21 cellular contexts compared by ENCODE assay signal in the genomic region with DNA sequence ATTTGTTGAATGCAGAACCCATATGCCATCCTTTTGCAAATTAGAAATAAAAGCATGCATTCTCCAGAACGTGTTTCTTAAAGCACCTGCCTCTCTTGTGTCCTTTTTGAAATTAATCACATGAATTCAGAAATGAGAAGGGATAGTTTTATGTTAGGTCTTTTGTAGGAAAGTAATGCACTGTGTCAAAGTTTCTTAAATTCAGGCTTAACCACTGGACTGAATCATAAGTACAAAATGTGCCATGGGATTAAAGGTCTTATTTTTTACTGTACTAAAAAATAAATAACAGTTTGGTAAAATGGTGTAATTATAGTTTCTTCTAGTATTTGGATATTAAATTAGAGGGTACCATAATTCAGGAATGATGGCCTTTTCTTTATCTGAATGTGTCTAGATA.
A peak's percentile ranks its signal among the peaks of the same experiment; 100 is the strongest.
DNase-seq lines count a peak whose midpoint lies in the region; ATAC-seq and TF ChIP-seq lines count a peak whose summit lies in the region.
"Had no signal": no experiment of that assay in that cellular context is flagged by ENCODE, and none has a peak within 500 bp of the region (broad histone marks: within the 10 kb centered on the region; RNA-seq: fewer than 3 reads in every experiment).

No MANE protein-coding gene starts in this region.

- no peak overlapping the region for H3K4me3 Mint-ChIP-seq in activated T-helper 2 cell treated with anti-CD3 and anti-CD28 coated beads, Interferon-gamma antibody, Interleukin-2, Interleukin-4, amounts not matched to agents 10 μg/mL and 5 μg/mL and 100 μg/mL, durations not matched to agents 14 hours and 24 hours and 36 hours (ENCODE audit: low read depth)
- no peak overlapping the region for H3K4me3 Mint-ChIP-seq in mesothelial cell of epicardium
- H3K4me3 Mint-ChIP-seq: CD4-positive, CD25-positive, alpha-beta regulatory T cell; CD8-positive, alpha-beta memory T cell; HFFc6 had no signal

- intact Hi-C loops in activated T-helper 2 cell treated with anti-CD3 and anti-CD28 coated beads, Interferon-gamma antibody, Interleukin-2, Interleukin-4, amounts not matched to agents 10 μg/mL and 5 μg/mL and 100 μg/mL, durations not matched to agents 14 hours and 24 hours and 36 hours (cut with micrococcal nuclease), result loop anchor here (2.0 to 5.0 kb wide), 3 partner anchors 293 to 539 kb away; partner anchors contain the start of gene NRIP1

- peaks cover 28% of the 10 kb centered on the region for H3K4me1 Mint-ChIP-seq in activated T-helper 2 cell treated with anti-CD3 and anti-CD28 coated beads, Interferon-gamma antibody, Interleukin-2, Interleukin-4, amounts not matched to agents 10 μg/mL and 5 μg/mL and 100 μg/mL, durations not matched to agents 14 hours and 24 hours and 36 hours (ENCODE audit: low read depth)
- H3K4me1 Mint-ChIP-seq in mesothelial cell of epicardium, result peaks cover 63% of the 10 kb centered on the region

- DNase-seq in KG1 (lab: John Stamatoyannopoulos, UW) (peak; percentile 52), mesothelial cell of epicardium (ENCODE audit: low spot score in 2 of 2, unreplicated experiment in 2 of 2) (no peak), NCI-H146 treated with DMSO at 0.1 percent for 48 hours (lab: John Stamatoyannopoulos, UW; ENCODE audit: unreplicated experiment) (no peak), midbrain (lab: John Stamatoyannopoulos, UW) (no peak)
- no peak for DNase-seq in activated T-helper 2 cell treated with anti-CD3 and anti-CD28 coated beads, Interferon-gamma antibody, Interleukin-2, Interleukin-4, amounts not matched to agents 10 μg/mL and 5 μg/mL and 100 μg/mL, durations not matched to agents 14 hours and 24 hours and 36 hours (ENCODE audit: low spot score)
- DNase-seq: ACHN; BE2C; C1 segment of cervical spinal cord; CD4-positive, CD25-positive, alpha-beta regulatory T cell; CD8-positive, alpha-beta memory T cell; COR-L47; DMS 273 treated with DMSO at 0.1 percent for 48 hours; DMS53; DND-41; EL; GOT3; H7; HFFc6 had no signal

- H3K27me3 Mint-ChIP-seq in activated T-helper 2 cell treated with anti-CD3 and anti-CD28 coated beads, Interferon-gamma antibody, Interleukin-2, Interleukin-4, amounts not matched to agents 10 μg/mL and 5 μg/mL and 100 μg/mL, durations not matched to agents 14 hours and 24 hours and 36 hours (ENCODE audit: low read depth), result no peaks in the 10 kb centered on the region
- H3K27me3 Mint-ChIP-seq in mesothelial cell of epicardium (ENCODE audit: low read depth), result no peaks in the 10 kb centered on the region
- H3K27me3 Mint-ChIP-seq: CD4-positive, CD25-positive, alpha-beta regulatory T cell; CD8-positive, alpha-beta memory T cell had no signal

- no peaks in the 10 kb centered on the region for H3K36me3 Mint-ChIP-seq in activated T-helper 2 cell treated with anti-CD3 and anti-CD28 coated beads, Interferon-gamma antibody, Interleukin-2, Interleukin-4, amounts not matched to agents 10 μg/mL and 5 μg/mL and 100 μg/mL, durations not matched to agents 14 hours and 24 hours and 36 hours (ENCODE audit: low read depth)
- H3K36me3 Mint-ChIP-seq in mesothelial cell of epicardium, result peaks cover 2% of the 10 kb centered on the region
- H3K36me3 Mint-ChIP-seq: CD4-positive, CD25-positive, alpha-beta regulatory T cell; CD8-positive, alpha-beta memory T cell had no signal

- no peak for ATAC-seq in GM21360 (IDR thresholded peaks at IDR 0.05; ENCODE audit: unreplicated experiment)
- ATAC-seq: GM12878, HCT116 had no signal

- H3K27ac Mint-ChIP-seq in activated T-helper 2 cell treated with anti-CD3 and anti-CD28 coated beads, Interferon-gamma antibody, Interleukin-2, Interleukin-4, amounts not matched to agents 10 μg/mL and 5 μg/mL and 100 μg/mL, durations not matched to agents 14 hours and 24 hours and 36 hours, result peak overlapping the region; percentile 12
- peak overlapping the region; percentile 12 for H3K27ac Mint-ChIP-seq in mesothelial cell of epicardium
- H3K27ac Mint-ChIP-seq: CD4-positive, CD25-positive, alpha-beta regulatory T cell; CD8-positive, alpha-beta memory T cell; HFFc6 had no signal

- TF ChIP-seq CTCF in mesothelial cell of epicardium (IDR thresholded peaks at IDR 0.05; ENCODE audit: unreplicated experiment), result no peak

- H3K9me3 Mint-ChIP-seq in activated T-helper 2 cell treated with anti-CD3 and anti-CD28 coated beads, Interferon-gamma antibody, Interleukin-2, Interleukin-4, amounts not matched to agents 10 μg/mL and 5 μg/mL and 100 μg/mL, durations not matched to agents 14 hours and 24 hours and 36 hours, result no peaks in the 10 kb centered on the region
- H3K9me3 Mint-ChIP-seq in mesothelial cell of epicardium, result no peaks in the 10 kb centered on the region
- H3K9me3 Mint-ChIP-seq: CD8-positive, alpha-beta memory T cell; HFFc6 had no signal
